ENCODE assay signal across 1 cellular context in genomic region chr16:22123146-22123545, GRCh38.
TF ChIP-seq lines count a peak whose summit lies in the region.

No MANE protein-coding gene starts in this region.

TF ChIP-seq in HCT116, 20 proteins besides CTCF, POLR2A, EP300 and RAD21 (continued from another document):
- TF ChIP-seq ELF1 (IDR thresholded peaks at IDR 0.05; ENCODE audit: borderline replicate concordance, low read depth) (no peak), EZH2 (IDR thresholded peaks at IDR 0.05) (no peak), CBX3 (IDR thresholded peaks at IDR 0.05; ENCODE audit: low read depth) (no peak), YY1 (IDR thresholded peaks at IDR 0.05; ENCODE audit: extremely low read depth, insufficient replicate concordance, low read depth, low read length) (no peak), MAX (IDR thresholded peaks at IDR 0.05) (no peak), SRF (IDR thresholded peaks at IDR 0.05; ENCODE audit: low read depth) (no peak), SP1 (IDR thresholded peaks at IDR 0.05; ENCODE audit: low read depth) (no peak), ZNF274 (IDR thresholded peaks at IDR 0.05; ENCODE audit: low read depth, low read length) (no peak), POLR2AphosphoS5 (IDR thresholded peaks at IDR 0.05; ENCODE audit: low read depth, low read length) (no peak), EGR1 (IDR thresholded peaks at IDR 0.05; ENCODE audit: low read depth) (no peak), ZBTB33 (IDR thresholded peaks at IDR 0.05; ENCODE audit: extremely low read depth, insufficient replicate concordance, low read length) (no peak), ATF3 (IDR thresholded peaks at IDR 0.05) (no peak), EZH2phosphoT487 (IDR thresholded peaks at IDR 0.05; ENCODE audit: borderline replicate concordance) (no peak), SIN3A (IDR thresholded peaks at IDR 0.05; ENCODE audit: low read depth) (no peak), ZFX (IDR thresholded peaks at IDR 0.05) (no peak)
